ENCODE assay signal across 22 cellular contexts in genomic region chr1:205735218-205735617, GRCh38.
"Had no signal": no experiment of that assay in that cellular context is flagged by ENCODE, and none has a peak within 500 bp of the region (broad histone marks: within the 10 kb centered on the region; RNA-seq: fewer than 3 reads in every experiment).

No MANE protein-coding gene starts in this region.

- H3K27me3 Mint-ChIP-seq: activated B cell treated with CpG ODN at 0.5 μM for 24 hours; activated CD4-positive, alpha-beta T cell treated with anti-CD3 and anti-CD28 coated beads, Interleukin-2, amount 10 ng/mL, durations not matched to agents 7 days and 5 days; activated naive CD4-positive, alpha-beta T cell treated with anti-CD3 and anti-CD28 coated beads, Interleukin-2, amount 10 ng/mL, durations not matched to agents 7 days and 5 days; effector memory CD8-positive, alpha-beta T cell; memory B cell; naive thymus-derived CD4-positive, alpha-beta T cell; stimulated activated naive CD8-positive, alpha-beta T cell treated with anti-CD3 and anti-CD28 coated beads, Interleukin-15, Interleukin-2, amounts not matched to agents 100 ng/mL and 50 ng/mL, for 24 hours had no signal

- H3K27ac Mint-ChIP-seq: activated B cell treated with CpG ODN at 0.5 μM for 24 hours; activated naive CD4-positive, alpha-beta T cell treated with anti-CD3 and anti-CD28 coated beads, Interleukin-2, amount 10 ng/mL, durations not matched to agents 7 days and 5 days; memory B cell had no signal

- H3K27ac ChIP-seq: ovary, psoas muscle, skin epidermis, suprapubic skin, transverse colon, vagina had no signal

- H3K9me3 Mint-ChIP-seq: activated B cell treated with CpG ODN at 0.5 μM for 24 hours; activated CD4-positive, alpha-beta T cell treated with anti-CD3 and anti-CD28 coated beads, Interleukin-2, amount 10 ng/mL, durations not matched to agents 7 days and 5 days; activated naive CD4-positive, alpha-beta T cell treated with anti-CD3 and anti-CD28 coated beads, Interleukin-2, amount 10 ng/mL, durations not matched to agents 7 days and 5 days; effector memory CD8-positive, alpha-beta T cell; immature natural killer cell; memory B cell; naive thymus-derived CD4-positive, alpha-beta T cell; stimulated activated naive CD8-positive, alpha-beta T cell treated with anti-CD3 and anti-CD28 coated beads, Interleukin-15, Interleukin-2, amounts not matched to agents 100 ng/mL and 50 ng/mL, for 24 hours; T-helper 2 cell treated with Interferon-gamma antibody and Interleukin-4, amounts not matched to agents 5 μg/mL and 100 μg/mL, for 36 hours had no signal

- ATAC-seq: effector memory CD8-positive, alpha-beta T cell; left ventricle myocardium superior; naive thymus-derived CD4-positive, alpha-beta T cell; psoas muscle; right cardiac atrium had no signal

- H3K36me3 Mint-ChIP-seq: memory B cell had no signal

- H3K4me3 Mint-ChIP-seq: activated B cell treated with CpG ODN at 0.5 μM for 24 hours; activated CD4-positive, alpha-beta T cell treated with anti-CD3 and anti-CD28 coated beads, Interleukin-2, amount 10 ng/mL, durations not matched to agents 7 days and 5 days; activated naive CD4-positive, alpha-beta T cell treated with anti-CD3 and anti-CD28 coated beads, Interleukin-2, amount 10 ng/mL, durations not matched to agents 7 days and 5 days; effector memory CD8-positive, alpha-beta T cell; immature natural killer cell; memory B cell; naive thymus-derived CD4-positive, alpha-beta T cell; stimulated activated naive CD8-positive, alpha-beta T cell treated with anti-CD3 and anti-CD28 coated beads, Interleukin-15, Interleukin-2, amounts not matched to agents 100 ng/mL and 50 ng/mL, for 24 hours; T-helper 2 cell treated with Interferon-gamma antibody and Interleukin-4, amounts not matched to agents 5 μg/mL and 100 μg/mL, for 36 hours had no signal

- DNase-seq: activated B cell treated with CpG ODN at 0.5 μM for 24 hours; activated CD4-positive, alpha-beta T cell treated with anti-CD3 and anti-CD28 coated beads, Interleukin-2, amount 10 ng/mL, durations not matched to agents 7 days and 5 days; activated effector memory CD4-positive, alpha-beta T cell treated with Interleukin-2 at 50 U/mL for 16 hours; activated naive CD4-positive, alpha-beta T cell treated with anti-CD3 and anti-CD28 coated beads, Interleukin-2, amount 10 ng/mL, durations not matched to agents 7 days and 5 days; activated T-cell treated with anti-CD3 and anti-CD28 coated beads for 4 hours; amniotic stem cell; effector memory CD8-positive, alpha-beta T cell; immature natural killer cell; kidney glomerular epithelial cell; left ventricle myocardium superior; naive thymus-derived CD4-positive, alpha-beta T cell; ovary; psoas muscle; right cardiac atrium; SW 1271; transverse colon had no signal
